Comparison of ENCODE assay signal across 1 cellular context in the genomic region with DNA sequence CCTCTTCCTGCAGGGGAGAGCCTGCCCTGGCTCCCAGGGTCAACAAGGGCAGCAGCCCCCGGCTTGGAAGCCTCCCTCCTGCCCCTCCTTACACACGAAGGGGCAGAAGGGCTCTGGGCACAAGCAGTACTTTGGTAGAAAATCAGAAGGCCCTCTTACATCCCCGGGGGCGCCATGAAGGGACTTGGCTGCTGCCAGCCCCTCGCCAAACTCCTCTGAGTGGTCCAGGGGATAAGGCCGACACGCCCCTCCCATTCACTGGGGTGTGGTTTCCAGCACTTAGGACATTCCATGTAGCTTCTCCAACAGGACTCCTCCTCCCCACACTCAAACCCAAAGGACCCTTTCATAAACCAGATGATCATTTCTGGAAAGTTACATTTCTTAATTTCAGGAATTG.
TF ChIP-seq lines count a peak whose summit lies in the region.

No MANE protein-coding gene starts in this region.

TF ChIP-seq in H1, 55 proteins besides CTCF, POLR2A, EP300 and RAD21:
- TF ChIP-seq ASH2L (IDR thresholded peaks at IDR 0.05; ENCODE audit: low read length) (no peak), TEAD4 (IDR thresholded peaks at IDR 0.05; ENCODE audit: low read depth, low read length) (no peak), BRCA1 (IDR thresholded peaks at IDR 0.05; ENCODE audit: low read depth, low read length) (no peak), CREB1 (IDR thresholded peaks at IDR 0.05) (no peak), FOSL1 (IDR thresholded peaks at IDR 0.05; ENCODE audit: insufficient read depth, low read depth, low read length) (no peak), TCF12 (IDR thresholded peaks at IDR 0.05; ENCODE audit: low read depth, low read length) (no peak), KDM1A (IDR thresholded peaks at IDR 0.05; ENCODE audit: borderline replicate concordance, low read length) (no peak), JUN (IDR thresholded peaks at IDR 0.05; ENCODE audit: low read depth, low read length) (no peak), HDAC6 (IDR thresholded peaks at IDR 0.05; ENCODE audit: low read depth, low read length) (no peak), SIRT6 (IDR thresholded peaks at IDR 0.05; ENCODE audit: low read length) (no peak), YY1 (IDR thresholded peaks at IDR 0.05; ENCODE audit: low read depth, low read length) (no peak), JUND (IDR thresholded peaks at IDR 0.05; ENCODE audit: low read length) (no peak), TAF7 (optimal IDR thresholded peaks at IDR 0.05; ENCODE audit: borderline replicate concordance, low read depth, low read length) (no peak)
